ENCODE assay signal across 1 cellular context in genomic region chr18:56351911-56352502, GRCh38.
TF ChIP-seq lines count a peak whose summit lies in the region.

No MANE protein-coding gene starts in this region.

TF ChIP-seq in GM23338, 12 proteins besides CTCF, POLR2A, EP300 and RAD21 (continued from another document):
- TF ChIP-seq ETS1 (IDR thresholded peaks at IDR 0.05) = no peak
- no peak for TF ChIP-seq CREB1 (CRISPR knock-in tag; IDR thresholded peaks at IDR 0.05; ENCODE audit: low read depth)
- no peak for TF ChIP-seq STAT1 (IDR thresholded peaks at IDR 0.05; ENCODE audit: unreplicated experiment)
- TF ChIP-seq ZNF331 (CRISPR knock-in tag; IDR thresholded peaks at IDR 0.05; ENCODE audit: low read depth) = no peak
- no peak for TF ChIP-seq EZH2phosphoT487 (IDR thresholded peaks at IDR 0.05; ENCODE audit: unreplicated experiment)
- TF ChIP-seq JUNB (IDR thresholded peaks at IDR 0.05; ENCODE audit: unreplicated experiment) = no peak
- TF ChIP-seq ZNF462 (CRISPR knock-in tag; IDR thresholded peaks at IDR 0.05) = no peak
- no peak for TF ChIP-seq NANOG (IDR thresholded peaks at IDR 0.05; ENCODE audit: borderline replicate concordance)
- TF ChIP-seq ZNF114 (CRISPR knock-in tag; IDR thresholded peaks at IDR 0.05) = no peak
- no peak for TF ChIP-seq POLR2AphosphoS5 (IDR thresholded peaks at IDR 0.05; ENCODE audit: low read depth)
